16 cellular contexts compared by ENCODE assay signal in the genomic region with DNA sequence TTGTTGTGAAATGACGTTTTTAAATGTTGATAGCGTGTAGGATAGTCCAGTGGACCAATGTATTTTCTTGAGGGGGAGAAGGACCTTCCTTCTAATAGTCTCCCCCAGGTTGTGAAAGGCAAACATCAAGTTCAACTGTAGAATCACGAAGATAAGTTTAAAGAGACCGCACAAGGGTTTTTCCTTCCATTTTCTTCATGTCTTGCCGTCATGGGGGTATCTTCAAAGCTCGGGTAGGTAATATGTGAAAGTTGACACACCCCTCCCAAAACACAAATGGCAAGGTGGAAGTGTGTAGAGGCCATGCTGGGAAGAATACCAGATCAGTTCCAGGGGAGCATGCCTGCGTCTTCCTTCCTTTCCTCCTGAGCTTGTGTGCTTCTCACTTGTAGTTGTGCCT.
"Had no signal": no experiment of that assay in that cellular context is flagged by ENCODE, and none has a peak within 500 bp of the region (broad histone marks: within the 10 kb centered on the region; RNA-seq: fewer than 3 reads in every experiment).

No MANE protein-coding gene starts in this region.

- H3K27ac ChIP-seq: breast epithelium, hepatocyte, left lung, neural progenitor cell, pancreas, thoracic aorta had no signal

- H2AFZ ChIP-seq: hepatocyte, neural progenitor cell had no signal

- H3K9ac ChIP-seq: neural progenitor cell had no signal

- H3K27me3 ChIP-seq: breast epithelium, dorsolateral prefrontal cortex, hepatocyte, left lung, neural progenitor cell, pancreas had no signal

- H3K36me3 ChIP-seq: breast epithelium, left lung, neural progenitor cell, pancreas, thoracic aorta had no signal

- H3K4me3 ChIP-seq: breast epithelium, hepatocyte, left lung, neural progenitor cell, pancreas, thoracic aorta had no signal

- ATAC-seq: activated naive CD8-positive, alpha-beta T cell treated with anti-CD3 and anti-CD28 coated beads, Interleukin-2, amount 50 U/mL, for 24 hours; esophagus mucosa; left lung; pancreas; sciatic nerve had no signal

- H3K9me3 Mint-ChIP-seq: activated naive CD8-positive, alpha-beta T cell treated with anti-CD3 and anti-CD28 coated beads, Interleukin-2, amount 50 U/mL, for 24 hours had no signal

- H3K4me2 ChIP-seq: hepatocyte, neural progenitor cell had no signal

- H3K27me3 Mint-ChIP-seq: activated naive CD8-positive, alpha-beta T cell treated with anti-CD3 and anti-CD28 coated beads, Interleukin-2, amount 50 U/mL, for 24 hours had no signal

- H3K9me3 ChIP-seq: breast epithelium, left lung, pancreas, thoracic aorta had no signal

- DNase-seq: activated CD4-positive, alpha-beta T cell treated with anti-CD3 and anti-CD28 coated beads, Interleukin-2, amount 50 U/mL, for 48 hours; activated naive CD4-positive, alpha-beta T cell; activated naive CD8-positive, alpha-beta T cell treated with anti-CD3 and anti-CD28 coated beads, Interleukin-2, amount 50 U/mL, for 24 hours; aorta; dorsolateral prefrontal cortex; kidney; left lung; mesenchymal stem cell; pancreas had no signal

- H3K4me1 ChIP-seq: pancreas had no signal

- H3K4me3 Mint-ChIP-seq: activated naive CD8-positive, alpha-beta T cell treated with anti-CD3 and anti-CD28 coated beads, Interleukin-2, amount 50 U/mL, for 24 hours; activated T-helper 1 cell treated with anti-CD3 and anti-CD28 coated beads, Interleukin-12 subunit alpha, Interleukin-12 subunit beta, Interleukin-2, Interleukin-4 antibody, amounts not matched to agents 30 ng/mL and 10 ng/mL and 1 ng/mL, durations not matched to agents 14 hours and 24 hours and 36 hours; neural progenitor cell had no signal

- H3K27ac Mint-ChIP-seq: activated naive CD8-positive, alpha-beta T cell treated with anti-CD3 and anti-CD28 coated beads, Interleukin-2, amount 50 U/mL, for 24 hours; activated T-helper 1 cell treated with anti-CD3 and anti-CD28 coated beads, Interleukin-12 subunit alpha, Interleukin-12 subunit beta, Interleukin-2, Interleukin-4 antibody, amounts not matched to agents 30 ng/mL and 10 ng/mL and 1 ng/mL, durations not matched to agents 14 hours and 24 hours and 36 hours; neural progenitor cell had no signal
